ENCODE assay signal across 31 cellular contexts in genomic region chr15:85525755-85526154, GRCh38.
A peak's percentile ranks its signal among the peaks of the same experiment; 100 is the strongest.
DNase-seq lines count a peak whose midpoint lies in the region; ATAC-seq, FAIRE-seq and TF ChIP-seq lines count a peak whose summit lies in the region.
"Had no signal": no experiment of that assay in that cellular context is flagged by ENCODE, and none has a peak within 500 bp of the region (broad histone marks: within the 10 kb centered on the region; RNA-seq: fewer than 3 reads in every experiment).

No MANE protein-coding gene starts in this region.

- no peaks in the 10 kb centered on the region for H3K27me3 Mint-ChIP-seq in activated T-cell treated with anti-CD3 and anti-CD28 coated beads, Interleukin-2, amount 50 U/mL, for 24 hours
- H3K27me3 Mint-ChIP-seq in HFFc6 (ENCODE audit: insufficient read depth) = 0 out of 2 replicates have a peak, but pooled peaks cover 1% of the 10 kb centered on the region
- H3K27me3 Mint-ChIP-seq in activated B cell treated with CpG ODN at 0.5 μM for 24 hours = no peaks in the 10 kb centered on the region
- no peaks in the 10 kb centered on the region for H3K27me3 Mint-ChIP-seq in stimulated activated naive B cell treated with anti-CD40 and anti-IgM and Interleukin-4, amounts not matched to agents 10 μg/mL and 1 μg/mL and 100 μg/mL, for 72 hours
- H3K27me3 Mint-ChIP-seq: activated CD4-positive, alpha-beta T cell treated with anti-CD3 and anti-CD28 coated beads for 36 hours; activated CD8-positive, alpha-beta memory T cell treated with anti-CD3 and anti-CD28 coated beads, Interleukin-2, amount 10 ng/mL, durations not matched to agents 7 days and 5 days; activated naive CD8-positive, alpha-beta T cell treated with anti-CD3 and anti-CD28 coated beads, Interleukin-2, amount 50 U/mL, for 24 hours; effector memory CD8-positive, alpha-beta T cell had no signal

- H3K27me3 ChIP-seq in pancreas = no peaks in the 10 kb centered on the region
- H3K27me3 ChIP-seq: BE2C, brain microvascular endothelial cell, colonic mucosa, esophagus muscularis mucosa, gastrocnemius medialis, MG63, SJCRH30, upper lobe of right lung had no signal

- peaks cover 65% of the 10 kb centered on the region for H3K36me3 Mint-ChIP-seq in activated T-cell treated with anti-CD3 and anti-CD28 coated beads, Interleukin-2, amount 50 U/mL, for 24 hours (ENCODE audit: low read depth)
- H3K36me3 Mint-ChIP-seq in HFFc6 (ENCODE audit: low read depth) (peaks cover 7% of the 10 kb centered on the region), activated B cell treated with CpG ODN at 0.5 μM for 24 hours (ENCODE audit: low read depth) (peaks cover 67% of the 10 kb centered on the region)
- peaks cover 26 to 38% of the 10 kb centered on the region in 2 donors for H3K36me3 Mint-ChIP-seq in stimulated activated naive B cell treated with anti-CD40 and anti-IgM and Interleukin-4, amounts not matched to agents 10 μg/mL and 1 μg/mL and 100 μg/mL, for 72 hours

- intact Hi-C loops in activated B cell treated with CpG ODN at 0.5 μM for 24 hours (cut with micrococcal nuclease) = no loop called here
- intact Hi-C loops in pancreas (cut with DNase I) = no loop called here

- H3K27ac Mint-ChIP-seq in activated T-cell treated with anti-CD3 and anti-CD28 coated beads, Interleukin-2, amount 50 U/mL, for 24 hours = peak overlapping the region; percentile 49
- H3K27ac Mint-ChIP-seq in HFFc6 (peak overlapping the region; percentile 25; the same call in 1 of the 2 replicates), activated B cell treated with CpG ODN at 0.5 μM for 24 hours (peak overlapping the region; percentile 71)
- H3K27ac Mint-ChIP-seq in stimulated activated naive B cell treated with anti-CD40 and anti-IgM and Interleukin-4, amounts not matched to agents 10 μg/mL and 1 μg/mL and 100 μg/mL, for 72 hours = no peak overlapping the region
- H3K27ac Mint-ChIP-seq: activated CD4-positive, alpha-beta T cell treated with anti-CD3 and anti-CD28 coated beads for 36 hours; activated CD8-positive, alpha-beta memory T cell treated with anti-CD3 and anti-CD28 coated beads, Interleukin-2, amount 10 ng/mL, durations not matched to agents 7 days and 5 days; activated naive CD8-positive, alpha-beta T cell treated with anti-CD3 and anti-CD28 coated beads, Interleukin-2, amount 50 U/mL, for 24 hours had no signal

- no peaks in the 10 kb centered on the region for H3K9me3 Mint-ChIP-seq in activated T-cell treated with anti-CD3 and anti-CD28 coated beads, Interleukin-2, amount 50 U/mL, for 24 hours
- H3K9me3 Mint-ChIP-seq in HFFc6 = no peaks in the 10 kb centered on the region
- H3K9me3 Mint-ChIP-seq in activated B cell treated with CpG ODN at 0.5 μM for 24 hours = no peaks in the 10 kb centered on the region
- H3K9me3 Mint-ChIP-seq in stimulated activated naive B cell treated with anti-CD40 and anti-IgM and Interleukin-4, amounts not matched to agents 10 μg/mL and 1 μg/mL and 100 μg/mL, for 72 hours = no peaks in the 10 kb centered on the region
- H3K9me3 Mint-ChIP-seq: activated naive CD8-positive, alpha-beta T cell treated with anti-CD3 and anti-CD28 coated beads, Interleukin-2, amount 50 U/mL, for 24 hours; effector memory CD8-positive, alpha-beta T cell had no signal

- H3K9me3 ChIP-seq in pancreas = no peaks in the 10 kb centered on the region
- H3K9me3 ChIP-seq: BE2C, colonic mucosa, esophagus muscularis mucosa, gastrocnemius medialis, MG63, SJCRH30, upper lobe of right lung had no signal

- POLR2A ChIA-PET in activated B cell treated with CpG ODN at 0.5 μM for 24 hours (lab: Charles Lee) = no interaction called here

- CTCF ChIA-PET in activated B cell treated with CpG ODN at 0.5 μM for 24 hours (lab: Charles Lee) = no interaction called here

- TF ChIP-seq CTCF in HFFc6 (IDR thresholded peaks at IDR 0.05) (no peak), activated B cell treated with CpG ODN at 0.5 μM for 24 hours (IDR thresholded peaks at IDR 0.05) (no peak), pancreas (IDR thresholded peaks at IDR 0.05) (no peak)

- no peak overlapping the region for H3K4me3 Mint-ChIP-seq in activated T-cell treated with anti-CD3 and anti-CD28 coated beads, Interleukin-2, amount 50 U/mL, for 24 hours
- H3K4me3 Mint-ChIP-seq in HFFc6 (no peak overlapping the region), activated B cell treated with CpG ODN at 0.5 μM for 24 hours (no peak overlapping the region)
- no peak overlapping the region for H3K4me3 Mint-ChIP-seq in stimulated activated naive B cell treated with anti-CD40 and anti-IgM and Interleukin-4, amounts not matched to agents 10 μg/mL and 1 μg/mL and 100 μg/mL, for 72 hours
- H3K4me3 Mint-ChIP-seq: activated CD4-positive, alpha-beta T cell treated with anti-CD3 and anti-CD28 coated beads for 36 hours; activated CD8-positive, alpha-beta memory T cell treated with anti-CD3 and anti-CD28 coated beads, Interleukin-2, amount 10 ng/mL, durations not matched to agents 7 days and 5 days; activated naive CD8-positive, alpha-beta T cell treated with anti-CD3 and anti-CD28 coated beads, Interleukin-2, amount 50 U/mL, for 24 hours; effector memory CD8-positive, alpha-beta T cell had no signal

- H3K4me1 Mint-ChIP-seq in activated T-cell treated with anti-CD3 and anti-CD28 coated beads, Interleukin-2, amount 50 U/mL, for 24 hours (ENCODE audit: low read depth) = peaks cover 45% of the 10 kb centered on the region
- H3K4me1 Mint-ChIP-seq in HFFc6 (ENCODE audit: low read depth) (peaks cover 29% of the 10 kb centered on the region), activated B cell treated with CpG ODN at 0.5 μM for 24 hours (peaks cover 66% of the 10 kb centered on the region)
- peaks cover 31 to 62% of the 10 kb centered on the region in 2 donors for H3K4me1 Mint-ChIP-seq in stimulated activated naive B cell treated with anti-CD40 and anti-IgM and Interleukin-4, amounts not matched to agents 10 μg/mL and 1 μg/mL and 100 μg/mL, for 72 hours

- FAIRE-seq in pancreas (lab: Jason Lieb, UNC) = peak; percentile 23
- FAIRE-seq: keratinocyte, RCC 7860 had no signal

- no peak overlapping the region for H3K27ac ChIP-seq in pancreas
- H3K27ac ChIP-seq: brain microvascular endothelial cell, colonic mucosa, gastrocnemius medialis, GM23248, SJCRH30, upper lobe of right lung had no signal

- DNase-seq in activated T-cell treated with anti-CD3 and anti-CD28 coated beads, Interleukin-2, amount 50 U/mL, for 24 hours = no peak
- DNase-seq in activated T-cell treated with anti-CD3 and anti-CD28 coated beads for 4 hours = no peak
- DNase-seq in HFFc6 = no peak
- no peak for DNase-seq in activated B cell treated with CpG ODN at 0.5 μM for 24 hours
- DNase-seq in pancreas = no peak
- no peak for DNase-seq in stimulated activated naive B cell treated with anti-CD40 and anti-IgM and Interleukin-4, amounts not matched to agents 10 μg/mL and 1 μg/mL and 100 μg/mL, for 72 hours
- DNase-seq in iPS-NIHi11 (ENCODE audit: low spot score) = no peak
- DNase-seq: activated CD4-positive, alpha-beta T cell treated with anti-CD3 and anti-CD28 coated beads for 36 hours; activated CD8-positive, alpha-beta memory T cell treated with anti-CD3 and anti-CD28 coated beads, Interleukin-2, amount 10 ng/mL, durations not matched to agents 7 days and 5 days; activated effector memory CD4-positive, alpha-beta T cell treated with Interleukin-2 at 50 U/mL for 16 hours; activated naive CD8-positive, alpha-beta T cell treated with anti-CD3 and anti-CD28 coated beads, Interleukin-2, amount 50 U/mL, for 24 hours; BE2C; brain microvascular endothelial cell; colonic mucosa; effector memory CD8-positive, alpha-beta T cell; gastrocnemius medialis; GM23248; hippocampal formation; MG63; NCI-H1417 treated with DMSO at 0.1 percent for 48 hours; NCI-H510A; NK-92 treated with Interleukin-12 subunit alpha and Interleukin-12 subunit beta, amount 100 ng/mL, for 24 hours; nucleus accumbens; SJCRH30; stimulated activated CD4-positive, alpha-beta T cell treated with anti-CD3 and anti-CD28 coated beads, Interleukin-4, amount 100 ng/mL, for 4 hours; T-helper 1 cell; upper lobe of right lung had no signal

- no peak overlapping the region for H3K4me3 ChIP-seq in pancreas
- H3K4me3 ChIP-seq: colonic mucosa, esophagus muscularis mucosa, gastrocnemius medialis, GM23248, MG63, SJCRH30, upper lobe of right lung had no signal

- H3K36me3 ChIP-seq in pancreas = no peaks in the 10 kb centered on the region
- H3K36me3 ChIP-seq: BE2C, brain microvascular endothelial cell, colonic mucosa, gastrocnemius medialis, MG63, upper lobe of right lung had no signal

- H3K4me1 ChIP-seq in pancreas = peaks cover 11 to 30% (median 17%) of the 10 kb centered on the region in 3 donors
- H3K4me1 ChIP-seq: colonic mucosa had no signal

- no peak for ATAC-seq in activated B cell treated with CpG ODN at 0.5 μM for 24 hours (ENCODE audit: low read depth)
- ATAC-seq in pancreas = no peak
- no peak for ATAC-seq in GM18858 (IDR thresholded peaks at IDR 0.05; ENCODE audit: unreplicated experiment)
- no peak for ATAC-seq in stimulated activated naive B cell treated with anti-CD40 and anti-IgM and Interleukin-4, amounts not matched to agents 10 μg/mL and 1 μg/mL and 100 μg/mL, for 72 hours (replicated peaks)
- ATAC-seq: activated CD4-positive, alpha-beta T cell treated with anti-CD3 and anti-CD28 coated beads for 36 hours; activated CD8-positive, alpha-beta memory T cell treated with anti-CD3 and anti-CD28 coated beads, Interleukin-2, amount 10 ng/mL, durations not matched to agents 7 days and 5 days; activated naive CD8-positive, alpha-beta T cell treated with anti-CD3 and anti-CD28 coated beads, Interleukin-2, amount 50 U/mL, for 24 hours; effector memory CD8-positive, alpha-beta T cell; gastrocnemius medialis; upper lobe of right lung had no signal
